28 cellular contexts compared by ENCODE assay signal in the genomic region with DNA sequence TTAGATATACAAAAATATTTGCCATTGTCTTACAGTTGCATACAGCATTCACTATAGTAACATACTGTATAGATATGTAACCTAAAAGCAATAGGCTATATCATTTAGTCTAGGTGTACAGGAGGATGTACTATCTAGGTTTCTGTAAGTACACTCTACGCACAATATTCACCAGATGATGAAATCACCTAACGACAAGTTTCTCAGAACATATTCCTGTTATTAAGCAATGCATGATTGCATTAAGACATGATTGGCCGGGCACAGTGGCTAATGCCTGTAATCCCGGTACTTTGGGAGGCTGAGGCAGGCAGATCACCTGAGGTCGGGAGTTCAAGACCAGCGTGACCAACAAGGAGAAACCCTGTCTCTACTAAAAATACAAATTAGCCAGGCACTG.
"Had no signal": no experiment of that assay in that cellular context is flagged by ENCODE, and none has a peak within 500 bp of the region (broad histone marks: within the 10 kb centered on the region; RNA-seq: fewer than 3 reads in every experiment).

No MANE protein-coding gene starts in this region.

- H3K9ac ChIP-seq: KMS-11 had no signal

- DNase-seq: activated CD4-positive, alpha-beta T cell treated with anti-CD3 and anti-CD28 coated beads for 48 hours; activated CD4-positive, alpha-beta T cell treated with anti-CD3 and anti-CD28 coated beads, Interleukin-2, amount 50 U/mL, for 4 hours; activated CD4-positive, CD25-positive, alpha-beta regulatory T cell treated with anti-CD3 and anti-CD28 coated beads, Interleukin-2, amount 50 U/mL, for 72 hours; activated CD8-positive, alpha-beta memory T cell treated with anti-CD3 and anti-CD28 coated beads, Interleukin-2, amount 50 U/mL, for 48 hours; activated CD8-positive, alpha-beta T cell treated with anti-CD3 and anti-CD28 coated beads, Interleukin-2, amount 10 ng/mL, durations not matched to agents 7 days and 5 days; activated effector memory CD4-positive, alpha-beta T cell treated with Interleukin-2 at 50 U/mL for 16 hours; activated naive CD4-positive, alpha-beta T cell treated with Interleukin-2 at 50 U/mL for 16 hours; activated naive CD8-positive, alpha-beta T cell treated with anti-CD3 and anti-CD28 coated beads, Interleukin-2, amount 50 U/mL, for 24 hours; activated T-cell treated with anti-CD3 and anti-CD28 coated beads, Interleukin-2, amount 50 U/mL, for 1 hour; anterior cingulate cortex; central memory CD4-positive, alpha-beta T cell; MG63; NCI-H1092; NCI-H1417; NCI-H1930; NCI-H345; NCI-H510A; NCI-H526 treated with DMSO at 0.1 percent for 48 hours; NK-92 treated with Interleukin-12 subunit alpha and Interleukin-12 subunit beta, amount 100 ng/mL, for 24 hours; RPMI8226; SW 1271 had no signal

- H3K4me2 ChIP-seq: KMS-11 had no signal

- H3K36me3 ChIP-seq: MG63 had no signal

- H3K27me3 ChIP-seq: MG63 had no signal

- H3K27ac ChIP-seq: coronary artery, KMS-11, SK-N-MC had no signal

- H3K4me3 ChIP-seq: coronary artery, MG63, SK-N-MC had no signal

- ATAC-seq: activated CD8-positive, alpha-beta T cell treated with anti-CD3 and anti-CD28 coated beads, Interleukin-2, amount 10 ng/mL, durations not matched to agents 7 days and 5 days; activated naive CD4-positive, alpha-beta T cell treated with anti-CD3 and anti-CD28 coated beads, Interleukin-2, amount 50 U/mL, for 72 hours; activated naive CD8-positive, alpha-beta T cell treated with anti-CD3 and anti-CD28 coated beads, Interleukin-2, amount 50 U/mL, for 24 hours; Panc1; Right ventricle myocardium inferior; WTC11 had no signal
